1 cellular context compared by ENCODE assay signal in the genomic region with DNA sequence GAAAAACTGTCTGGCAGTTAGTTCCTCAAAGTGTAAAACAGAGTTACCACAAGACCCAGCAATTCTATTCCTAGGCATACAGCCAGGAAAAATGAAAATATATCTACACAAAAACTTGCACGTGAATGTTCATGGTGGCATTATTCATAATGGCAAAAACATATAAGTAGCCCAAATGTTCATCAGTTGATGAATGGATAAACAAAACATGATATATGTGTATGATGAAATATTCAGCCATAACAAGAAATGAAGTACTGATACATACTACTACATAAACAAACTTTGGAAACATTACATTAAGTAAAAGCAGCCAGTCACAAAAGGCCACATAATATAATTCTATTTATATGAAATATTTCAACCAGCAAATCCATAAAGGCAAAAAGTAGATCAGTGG.
TF ChIP-seq lines count a peak whose summit lies in the region.

No MANE protein-coding gene starts in this region.

TF ChIP-seq in K562, 482 proteins besides CTCF, POLR2A, EP300 and RAD21 (continued from another document):
- TF ChIP-seq, protein P1, sequence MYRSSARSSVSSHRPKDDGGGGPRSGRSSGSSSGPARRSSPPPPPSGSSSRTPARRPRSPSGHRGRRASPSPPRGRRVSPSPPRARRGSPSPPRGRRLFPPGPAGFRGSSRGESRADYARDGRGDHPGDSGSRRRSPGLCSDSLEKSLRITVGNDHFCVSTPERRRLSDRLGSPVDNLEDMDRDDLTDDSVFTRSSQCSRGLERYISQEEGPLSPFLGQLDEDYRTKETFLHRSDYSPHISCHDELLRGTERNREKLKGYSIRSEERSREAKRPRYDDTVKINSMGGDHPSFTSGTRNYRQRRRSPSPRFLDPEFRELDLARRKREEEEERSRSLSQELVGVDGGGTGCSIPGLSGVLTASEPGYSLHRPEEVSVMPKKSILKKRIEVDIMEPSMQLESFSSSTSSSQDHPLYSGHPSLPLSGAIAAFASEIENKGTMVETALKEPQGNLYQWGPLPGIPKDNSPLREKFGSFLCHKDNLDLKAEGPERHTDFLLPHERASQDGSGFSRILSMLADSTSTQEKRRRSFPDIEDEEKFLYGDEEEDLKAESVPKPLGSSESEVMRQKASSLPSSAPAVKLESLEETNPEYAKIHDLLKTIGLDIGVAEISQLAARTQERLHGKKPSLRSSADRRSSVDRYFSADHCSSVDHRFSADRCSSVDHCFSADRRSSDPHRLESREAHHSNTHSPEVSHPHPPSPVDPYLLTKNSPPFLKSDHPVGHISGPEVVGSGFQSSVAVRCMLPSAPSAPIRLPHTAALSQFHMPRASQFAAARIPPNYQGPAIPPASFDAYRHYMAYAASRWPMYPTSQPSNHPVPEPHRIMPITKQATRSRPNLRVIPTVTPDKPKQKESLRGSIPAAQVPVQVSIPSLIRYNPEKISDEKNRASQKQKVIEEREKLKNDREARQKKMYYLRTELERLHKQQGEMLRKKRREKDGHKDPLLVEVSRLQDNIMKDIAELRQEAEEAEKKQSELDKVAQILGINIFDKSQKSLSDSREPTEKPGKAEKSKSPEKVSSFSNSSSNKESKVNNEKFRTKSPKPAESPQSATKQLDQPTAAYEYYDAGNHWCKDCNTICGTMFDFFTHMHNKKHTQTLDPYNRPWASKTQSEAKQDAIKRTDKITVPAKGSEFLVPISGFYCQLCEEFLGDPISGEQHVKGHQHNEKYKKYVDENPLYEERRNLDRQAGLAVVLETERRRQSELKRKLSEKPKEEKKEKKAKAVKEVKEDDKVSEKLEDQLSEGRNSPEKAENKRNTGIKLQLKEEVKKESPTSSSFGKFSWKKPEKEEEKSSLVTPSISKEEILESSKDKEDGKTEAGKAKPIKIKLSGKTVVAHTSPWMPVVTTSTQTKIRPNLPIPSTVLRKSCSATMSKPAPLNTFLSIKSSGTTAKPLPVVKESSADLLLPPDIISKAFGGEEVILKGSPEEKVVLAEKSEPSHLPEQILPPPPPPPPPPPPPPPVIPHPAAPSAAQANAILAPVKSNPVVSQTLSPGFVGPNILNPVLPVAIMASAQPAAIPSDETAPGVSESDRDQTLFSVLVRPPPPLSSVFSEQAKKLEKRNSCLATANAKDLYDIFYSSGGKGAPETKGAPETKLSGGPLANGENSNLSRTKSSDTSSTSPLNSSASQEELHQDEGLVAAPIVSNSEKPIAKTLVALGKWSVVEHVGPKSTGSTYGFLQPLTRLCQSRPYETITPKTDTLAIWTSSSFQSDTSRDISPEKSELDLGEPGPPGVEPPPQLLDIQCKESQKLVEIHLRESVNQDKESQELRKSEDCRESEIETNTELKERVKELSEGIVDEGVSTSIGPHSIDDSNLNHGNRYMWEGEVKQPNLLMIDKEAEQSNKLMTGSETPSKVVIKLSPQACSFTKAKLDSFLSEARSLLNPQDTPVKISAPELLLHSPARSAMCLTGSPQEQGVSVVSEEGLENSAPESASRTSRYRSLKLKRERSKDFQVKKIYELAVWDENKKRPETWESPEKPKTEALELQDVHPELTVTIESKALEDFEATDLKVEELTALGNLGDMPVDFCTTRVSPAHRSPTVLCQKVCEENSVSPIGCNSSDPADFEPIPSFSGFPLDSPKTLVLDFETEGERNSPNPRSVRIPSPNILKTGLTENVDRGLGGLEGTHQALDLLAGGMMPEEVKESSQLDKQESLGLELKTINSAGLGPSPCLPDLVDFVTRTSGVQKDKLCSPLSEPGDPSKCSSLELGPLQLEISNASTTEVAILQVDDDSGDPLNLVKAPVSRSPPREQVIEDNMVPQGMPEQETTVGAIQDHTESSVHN (IDR thresholded peaks at IDR 0.05; ENCODE audit: borderline replicate concordance in 1 of 2, low read depth in 1 of 2), result 0 out of 4 replicates have a peak, but pooled peaks of 1 of the 2 experiments have one; percentile 25
- TF ChIP-seq SOX6 (IDR thresholded peaks at IDR 0.05) (peak; percentile 16; the same call in 1 of the 2 replicates), GABPB1 (CRISPR knock-in tag; IDR thresholded peaks at IDR 0.05) (no peak), PURB (CRISPR knock-in tag; IDR thresholded peaks at IDR 0.05; ENCODE audit: low read depth) (no peak), MEIS2 (IDR thresholded peaks at IDR 0.05; ENCODE audit: partially characterized antibody) (peak; percentile 70), BACH1 (tag; IDR thresholded peaks at IDR 0.05) (peak; percentile 40; the same call in 1 of the 2 replicates), ETS2 (tag; IDR thresholded peaks at IDR 0.05; ENCODE audit: borderline replicate concordance, poor library complexity, severe bottlenecking) (no peak), FOXJ2 (tag; IDR thresholded peaks at IDR 0.05) (peak; percentile 83), CEBPB (tag; IDR thresholded peaks at IDR 0.05) (peak; percentile 51), ZNF175 (CRISPR knock-in tag; IDR thresholded peaks at IDR 0.05; ENCODE audit: low read depth) (0 out of 2 replicates have a peak, but pooled peaks have one; percentile 70), NR1H2 (CRISPR knock-in tag; IDR thresholded peaks at IDR 0.05) (no peak), POLR2H (tag; IDR thresholded peaks at IDR 0.05; ENCODE audit: low read depth) (peak; percentile 26; the same call in 1 of the 2 replicates)
- TF ChIP-seq, protein P2, sequence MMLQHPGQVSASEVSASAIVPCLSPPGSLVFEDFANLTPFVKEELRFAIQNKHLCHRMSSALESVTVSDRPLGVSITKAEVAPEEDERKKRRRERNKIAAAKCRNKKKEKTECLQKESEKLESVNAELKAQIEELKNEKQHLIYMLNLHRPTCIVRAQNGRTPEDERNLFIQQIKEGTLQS (IDR thresholded peaks at IDR 0.05), result peak; percentile 78
- TF ChIP-seq, protein P2 (CRISPR knock-in tag; conservative IDR thresholded peaks at IDR 0.05), result no peak
- TF ChIP-seq, protein P3, sequence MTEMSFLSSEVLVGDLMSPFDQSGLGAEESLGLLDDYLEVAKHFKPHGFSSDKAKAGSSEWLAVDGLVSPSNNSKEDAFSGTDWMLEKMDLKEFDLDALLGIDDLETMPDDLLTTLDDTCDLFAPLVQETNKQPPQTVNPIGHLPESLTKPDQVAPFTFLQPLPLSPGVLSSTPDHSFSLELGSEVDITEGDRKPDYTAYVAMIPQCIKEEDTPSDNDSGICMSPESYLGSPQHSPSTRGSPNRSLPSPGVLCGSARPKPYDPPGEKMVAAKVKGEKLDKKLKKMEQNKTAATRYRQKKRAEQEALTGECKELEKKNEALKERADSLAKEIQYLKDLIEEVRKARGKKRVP (CRISPR knock-in tag; IDR thresholded peaks at IDR 0.05), result peak; percentile 72
- TF ChIP-seq, protein P4, sequence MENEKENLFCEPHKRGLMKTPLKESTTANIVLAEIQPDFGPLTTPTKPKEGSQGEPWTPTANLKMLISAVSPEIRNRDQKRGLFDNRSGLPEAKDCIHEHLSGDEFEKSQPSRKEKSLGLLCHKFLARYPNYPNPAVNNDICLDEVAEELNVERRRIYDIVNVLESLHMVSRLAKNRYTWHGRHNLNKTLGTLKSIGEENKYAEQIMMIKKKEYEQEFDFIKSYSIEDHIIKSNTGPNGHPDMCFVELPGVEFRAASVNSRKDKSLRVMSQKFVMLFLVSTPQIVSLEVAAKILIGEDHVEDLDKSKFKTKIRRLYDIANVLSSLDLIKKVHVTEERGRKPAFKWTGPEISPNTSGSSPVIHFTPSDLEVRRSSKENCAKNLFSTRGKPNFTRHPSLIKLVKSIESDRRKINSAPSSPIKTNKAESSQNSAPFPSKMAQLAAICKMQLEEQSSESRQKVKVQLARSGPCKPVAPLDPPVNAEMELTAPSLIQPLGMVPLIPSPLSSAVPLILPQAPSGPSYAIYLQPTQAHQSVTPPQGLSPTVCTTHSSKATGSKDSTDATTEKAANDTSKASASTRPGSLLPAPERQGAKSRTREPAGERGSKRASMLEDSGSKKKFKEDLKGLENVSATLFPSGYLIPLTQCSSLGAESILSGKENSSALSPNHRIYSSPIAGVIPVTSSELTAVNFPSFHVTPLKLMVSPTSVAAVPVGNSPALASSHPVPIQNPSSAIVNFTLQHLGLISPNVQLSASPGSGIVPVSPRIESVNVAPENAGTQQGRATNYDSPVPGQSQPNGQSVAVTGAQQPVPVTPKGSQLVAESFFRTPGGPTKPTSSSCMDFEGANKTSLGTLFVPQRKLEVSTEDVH (IDR thresholded peaks at IDR 0.05; ENCODE audit: low read depth, partially characterized antibody), result no peak
- TF ChIP-seq, protein P5, sequence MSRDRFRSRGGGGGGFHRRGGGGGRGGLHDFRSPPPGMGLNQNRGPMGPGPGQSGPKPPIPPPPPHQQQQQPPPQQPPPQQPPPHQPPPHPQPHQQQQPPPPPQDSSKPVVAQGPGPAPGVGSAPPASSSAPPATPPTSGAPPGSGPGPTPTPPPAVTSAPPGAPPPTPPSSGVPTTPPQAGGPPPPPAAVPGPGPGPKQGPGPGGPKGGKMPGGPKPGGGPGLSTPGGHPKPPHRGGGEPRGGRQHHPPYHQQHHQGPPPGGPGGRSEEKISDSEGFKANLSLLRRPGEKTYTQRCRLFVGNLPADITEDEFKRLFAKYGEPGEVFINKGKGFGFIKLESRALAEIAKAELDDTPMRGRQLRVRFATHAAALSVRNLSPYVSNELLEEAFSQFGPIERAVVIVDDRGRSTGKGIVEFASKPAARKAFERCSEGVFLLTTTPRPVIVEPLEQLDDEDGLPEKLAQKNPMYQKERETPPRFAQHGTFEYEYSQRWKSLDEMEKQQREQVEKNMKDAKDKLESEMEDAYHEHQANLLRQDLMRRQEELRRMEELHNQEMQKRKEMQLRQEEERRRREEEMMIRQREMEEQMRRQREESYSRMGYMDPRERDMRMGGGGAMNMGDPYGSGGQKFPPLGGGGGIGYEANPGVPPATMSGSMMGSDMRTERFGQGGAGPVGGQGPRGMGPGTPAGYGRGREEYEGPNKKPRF (IDR thresholded peaks at IDR 0.05; ENCODE audit: low read depth, low read length), result no peak
- TF ChIP-seq, protein P6, sequence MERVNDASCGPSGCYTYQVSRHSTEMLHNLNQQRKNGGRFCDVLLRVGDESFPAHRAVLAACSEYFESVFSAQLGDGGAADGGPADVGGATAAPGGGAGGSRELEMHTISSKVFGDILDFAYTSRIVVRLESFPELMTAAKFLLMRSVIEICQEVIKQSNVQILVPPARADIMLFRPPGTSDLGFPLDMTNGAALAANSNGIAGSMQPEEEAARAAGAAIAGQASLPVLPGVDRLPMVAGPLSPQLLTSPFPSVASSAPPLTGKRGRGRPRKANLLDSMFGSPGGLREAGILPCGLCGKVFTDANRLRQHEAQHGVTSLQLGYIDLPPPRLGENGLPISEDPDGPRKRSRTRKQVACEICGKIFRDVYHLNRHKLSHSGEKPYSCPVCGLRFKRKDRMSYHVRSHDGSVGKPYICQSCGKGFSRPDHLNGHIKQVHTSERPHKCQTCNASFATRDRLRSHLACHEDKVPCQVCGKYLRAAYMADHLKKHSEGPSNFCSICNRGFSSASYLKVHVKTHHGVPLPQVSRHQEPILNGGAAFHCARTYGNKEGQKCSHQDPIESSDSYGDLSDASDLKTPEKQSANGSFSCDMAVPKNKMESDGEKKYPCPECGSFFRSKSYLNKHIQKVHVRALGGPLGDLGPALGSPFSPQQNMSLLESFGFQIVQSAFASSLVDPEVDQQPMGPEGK (CRISPR knock-in tag; IDR thresholded peaks at IDR 0.05; ENCODE audit: borderline replicate concordance), result no peak
- TF ChIP-seq, protein P7, sequence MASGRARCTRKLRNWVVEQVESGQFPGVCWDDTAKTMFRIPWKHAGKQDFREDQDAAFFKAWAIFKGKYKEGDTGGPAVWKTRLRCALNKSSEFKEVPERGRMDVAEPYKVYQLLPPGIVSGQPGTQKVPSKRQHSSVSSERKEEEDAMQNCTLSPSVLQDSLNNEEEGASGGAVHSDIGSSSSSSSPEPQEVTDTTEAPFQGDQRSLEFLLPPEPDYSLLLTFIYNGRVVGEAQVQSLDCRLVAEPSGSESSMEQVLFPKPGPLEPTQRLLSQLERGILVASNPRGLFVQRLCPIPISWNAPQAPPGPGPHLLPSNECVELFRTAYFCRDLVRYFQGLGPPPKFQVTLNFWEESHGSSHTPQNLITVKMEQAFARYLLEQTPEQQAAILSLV (tag; IDR thresholded peaks at IDR 0.05), result 0 out of 2 replicates have a peak, but pooled peaks have one; percentile 29
